1 cellular context compared by ENCODE assay signal in genomic region chr2:68110102-68110501, GRCh38.
A peak's percentile ranks its signal among the peaks of the same experiment; 100 is the strongest.
TF ChIP-seq lines count a peak whose summit lies in the region.

No MANE protein-coding gene starts in this region.

TF ChIP-seq in K562, 482 proteins besides CTCF, POLR2A, EP300 and RAD21 (continued from another document):
- TF ChIP-seq USF2 (CRISPR knock-in tag; IDR thresholded peaks at IDR 0.05) (peak; percentile 17; the same call in 1 of the 2 replicates), COPS2 (conservative IDR thresholded peaks at IDR 0.05) (no peak), ZNF696 (CRISPR knock-in tag; conservative IDR thresholded peaks at IDR 0.05) (no peak), ZNF699 (CRISPR knock-in tag; IDR thresholded peaks at IDR 0.05; ENCODE audit: insufficient replicate concordance) (no peak), ZBTB26 (CRISPR knock-in tag; IDR thresholded peaks at IDR 0.05) (no peak), FOXJ2 (tag; IDR thresholded peaks at IDR 0.05) (no peak), ZNF140 (CRISPR knock-in tag; IDR thresholded peaks at IDR 0.05) (no peak), GTF3C2 (IDR thresholded peaks at IDR 0.05; ENCODE audit: borderline replicate concordance, extremely low read depth, insufficient read length) (no peak), CBFA2T2 (conservative IDR thresholded peaks at IDR 0.05) (no peak), LEF1 (IDR thresholded peaks at IDR 0.05) (no peak), RBFOX2 (IDR thresholded peaks at IDR 0.05; ENCODE audit: low read depth, low read length) (no peak), ZSCAN32 (CRISPR knock-in tag; IDR thresholded peaks at IDR 0.05) (no peak), HINFP (tag; conservative IDR thresholded peaks at IDR 0.05; ENCODE audit: low read depth) (no peak), RREB1 (CRISPR knock-in tag; IDR thresholded peaks at IDR 0.05) (no peak), TFE3 (CRISPR knock-in tag; IDR thresholded peaks at IDR 0.05) (peak; percentile 92), PBX2 (CRISPR knock-in tag; IDR thresholded peaks at IDR 0.05; ENCODE audit: low read depth) (no peak), PBX2 (tag; conservative IDR thresholded peaks at IDR 0.05; ENCODE audit: low read depth) (no peak), ZNF707 (CRISPR knock-in tag; conservative IDR thresholded peaks at IDR 0.05) (no peak), HNRNPL (IDR thresholded peaks at IDR 0.05; ENCODE audit: low read depth, low read length) (no peak)
